Comparison of ENCODE assay signal across 10 cellular contexts in genomic region chrX:85851418-85851817, GRCh38.
DNase-seq lines count a peak whose midpoint lies in the region; ATAC-seq, FAIRE-seq and TF ChIP-seq lines count a peak whose summit lies in the region.
"Had no signal": no experiment of that assay in that cellular context is flagged by ENCODE, and none has a peak within 500 bp of the region (broad histone marks: within the 10 kb centered on the region; RNA-seq: fewer than 3 reads in every experiment).

No MANE protein-coding gene starts in this region.

- 32 to 39% (median 36%) methylated on average over 3 of the region's 3 CpGs for whole genome bisulfite sequencing in spleen, 5 donors

- no peak for ATAC-seq in Right ventricle myocardium superior (ENCODE audit: poor library complexity)
- ATAC-seq in Right ventricle myocardium inferior, result no peak

- H3K27ac Mint-ChIP-seq in CD8-positive, alpha-beta memory T cell, result no peak overlapping the region

- no peaks in the 10 kb centered on the region for H3K27me3 Mint-ChIP-seq in CD8-positive, alpha-beta memory T cell

- no peaks in the 10 kb centered on the region for H3K9me2 ChIP-seq in MM.1S (replicated peaks; ENCODE audit: insufficient read depth, low read length)

- H3K4me3 ChIP-seq in MM.1S (ENCODE audit: low read length) (no peak overlapping the region), spleen (no peak overlapping the region)
- no peak overlapping the region for H3K4me3 ChIP-seq in CD8-positive, alpha-beta memory T cell (ENCODE audit: low read length)
- H3K4me3 ChIP-seq: skin epidermis had no signal

- H3K9me3 ChIP-seq in MM.1S (replicated peaks; ENCODE audit: insufficient read depth, low read length) (no peaks in the 10 kb centered on the region), spleen (peaks cover 0 to 6% (median 0%) of the 10 kb centered on the region in 8 donors)
- no peaks in the 10 kb centered on the region for H3K9me3 ChIP-seq in CD8-positive, alpha-beta memory T cell (ENCODE audit: low read length)

- H3K4me1 ChIP-seq in MM.1S (ENCODE audit: low read length), result no peaks in the 10 kb centered on the region
- H3K4me1 ChIP-seq in spleen, result no peaks in the 10 kb centered on the region
- no peaks in the 10 kb centered on the region for H3K4me1 ChIP-seq in CD8-positive, alpha-beta memory T cell (ENCODE audit: insufficient read depth, low read length)

- no peak for FAIRE-seq in RCC 7860 (lab: Jason Lieb, UNC)

- no peaks in the 10 kb centered on the region for H3K27me3 ChIP-seq in MM.1S (replicated peaks; ENCODE audit: insufficient read depth, low read length)
- H3K27me3 ChIP-seq in spleen (replicated peaks in 1 of 7), result no peaks in the 10 kb centered on the region
- no peaks in the 10 kb centered on the region for H3K27me3 ChIP-seq in CD8-positive, alpha-beta memory T cell (ENCODE audit: insufficient read depth, low read length, poor library complexity, severe bottlenecking)

- peak; percentile 30 for DNase-seq in Right ventricle myocardium superior
- DNase-seq in Right ventricle myocardium inferior (ENCODE audit: missing footprints), result no peak
- peak; percentile 27 for DNase-seq in MM.1S
- DNase-seq in fibroblast of peridontal ligament (ENCODE audit: extremely low read depth), result peak; percentile 1
- DNase-seq in spleen, result peak; percentile 58
- no peak for DNase-seq in CD8-positive, alpha-beta memory T cell
- DNase-seq in RCC 7860 (ENCODE audit: low spot score), result no peak
- no peak for DNase-seq in NCI-H146 treated with DMSO at 0.1 percent for 48 hours (lab: John Stamatoyannopoulos, UW; ENCODE audit: unreplicated experiment)
- DNase-seq: NCI-H1092 treated with DMSO at 0.1 percent for 48 hours had no signal

- no peaks in the 10 kb centered on the region for H4K20me1 ChIP-seq in MM.1S (ENCODE audit: insufficient read depth, low read length)

- no peak overlapping the region for H3K4me3 Mint-ChIP-seq in CD8-positive, alpha-beta memory T cell

- CTCF ChIA-PET in CD8-positive, alpha-beta memory T cell (lab: Charles Lee), result no interaction called here

- no peak overlapping the region for H2AFZ ChIP-seq in MM.1S (ENCODE audit: low read length)

- no peaks in the 10 kb centered on the region for H3K79me2 ChIP-seq in MM.1S (ENCODE audit: low read length)

- H3F3A ChIP-seq in MM.1S (ENCODE audit: insufficient read depth, low read length), result no peaks in the 10 kb centered on the region

- TF ChIP-seq CTCF in MM.1S (IDR thresholded peaks at IDR 0.05; ENCODE audit: low read length) (peak; percentile 32), spleen (IDR thresholded peaks at IDR 0.05 in 8 of 11, conservative IDR thresholded peaks at IDR 0.05 in 3 of 11) (peak in 3 of 11 experiments; percentile 11 to 18 (median 11))

- POLR2A ChIA-PET in CD8-positive, alpha-beta memory T cell (lab: Charles Lee), result no interaction called here

- TF ChIP-seq POLR2A in spleen (IDR thresholded peaks at IDR 0.05), result no peak

- H3K9me3 Mint-ChIP-seq in CD8-positive, alpha-beta memory T cell, result peaks cover 0 to 4% (median 0%) of the 10 kb centered on the region in 5 donors

- no peaks in the 10 kb centered on the region for H3K4me1 Mint-ChIP-seq in CD8-positive, alpha-beta memory T cell

- no peak overlapping the region for H3K4me2 ChIP-seq in MM.1S (ENCODE audit: low read depth, low read length)

- H3K9ac ChIP-seq in MM.1S (ENCODE audit: low read length), result no peak overlapping the region

- H3K36me3 ChIP-seq in MM.1S (replicated peaks; ENCODE audit: insufficient read depth, low read length) (no peaks in the 10 kb centered on the region), spleen (no peaks in the 10 kb centered on the region)
- H3K36me3 ChIP-seq in CD8-positive, alpha-beta memory T cell (ENCODE audit: insufficient read depth, low read length), result no peaks in the 10 kb centered on the region

- no peak overlapping the region for H3K27ac ChIP-seq in MM.1S (ENCODE audit: low read length)
- H3K27ac ChIP-seq in spleen, result no peak overlapping the region
- no peak overlapping the region for H3K27ac ChIP-seq in CD8-positive, alpha-beta memory T cell (ENCODE audit: low read depth, low read length)
- H3K27ac ChIP-seq: skin epidermis had no signal

- intact Hi-C loops in Right ventricle myocardium superior (cut with DNase I) (no loop called here), Right ventricle myocardium inferior (cut with DNase I) (no loop called here), spleen (cut with DNase I; ENCODE audit: low total_unique reads) (no loop called here)

- H3K36me3 Mint-ChIP-seq in CD8-positive, alpha-beta memory T cell, result no peaks in the 10 kb centered on the region

Comparison
In these comparisons a context has a peak if more than half of its experiments do, and no peak if none do; other contexts are left out.
1. DNase-seq: peak in Right ventricle myocardium superior (single experiment), MM.1S (single experiment), fibroblast of peridontal ligament (single experiment) and spleen (single experiment); none in Right ventricle myocardium inferior (single experiment), CD8-positive, alpha-beta memory T cell (0 of 5), RCC 7860 (single experiment) and NCI-H146 treated with DMSO at 0.1 percent for 48 hours (single experiment).